ENCODE assay signal across 28 cellular contexts in the genomic region with DNA sequence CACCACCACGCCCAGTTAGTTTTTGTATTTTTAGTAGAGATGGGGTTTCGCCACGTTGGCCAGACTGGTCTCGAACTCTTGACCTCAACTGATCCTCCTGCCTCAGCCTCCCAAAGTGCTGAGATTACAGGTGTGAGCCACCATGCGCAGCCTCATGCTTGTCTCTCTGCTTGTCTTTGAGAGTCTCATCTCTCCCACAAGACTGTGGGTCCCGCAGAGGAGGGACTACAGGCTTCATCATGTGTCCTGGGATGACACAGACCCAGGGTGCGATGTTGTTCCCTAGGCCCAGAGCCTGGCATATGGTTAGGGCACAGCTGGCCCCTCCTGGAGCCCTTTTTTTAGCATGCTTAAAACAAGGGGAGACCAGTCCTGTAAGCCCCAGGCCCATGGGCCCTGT.
"Had no signal": no experiment of that assay in that cellular context is flagged by ENCODE, and none has a peak within 500 bp of the region (broad histone marks: within the 10 kb centered on the region; RNA-seq: fewer than 3 reads in every experiment).

No MANE protein-coding gene starts in this region.

- H3K27ac Mint-ChIP-seq: activated CD4-positive, alpha-beta memory T cell treated with anti-CD3 and anti-CD28 coated beads for 36 hours; activated CD4-positive, alpha-beta T cell treated with anti-CD3 and anti-CD28 coated beads for 36 hours; activated CD4-positive, alpha-beta T cell treated with anti-CD3 and anti-CD28 coated beads, Interleukin-2, amount 10 ng/mL, durations not matched to agents 24 days and 14 days; activated CD8-positive, alpha-beta memory T cell treated with anti-CD3 and anti-CD28 coated beads, Interleukin-2, amount 10 ng/mL, durations not matched to agents 7 days and 5 days; activated CD8-positive, alpha-beta T cell treated with anti-CD3 and anti-CD28 coated beads, Interleukin-2, amount 10 ng/mL, durations not matched to agents 7 days and 5 days; activated naive CD4-positive, alpha-beta T cell treated with anti-CD3 and anti-CD28 coated beads, Interleukin-2, amount 50 U/mL, for 72 hours; activated naive CD8-positive, alpha-beta T cell treated with anti-CD3 and anti-CD28 coated beads, Interleukin-2, amount 10 ng/mL, durations not matched to agents 7 days and 5 days; activated T-helper 1 cell treated with anti-CD3 and anti-CD28 coated beads, Interleukin-12 subunit alpha, Interleukin-12 subunit beta, Interleukin-2, Interleukin-4 antibody, amounts not matched to agents 30 ng/mL and 10 ng/mL and 1 ng/mL, durations not matched to agents 14 hours and 24 hours and 36 hours; activated T-helper 2 cell treated with anti-CD3 and anti-CD28 coated beads, Interferon-gamma antibody, Interleukin-2, Interleukin-4, amounts not matched to agents 10 μg/mL and 5 μg/mL and 100 μg/mL, durations not matched to agents 14 hours and 24 hours and 36 hours; dendritic cell treated with granulocyte-macrophage colony-stimulating factor and Interleukin-4, amounts not matched to agents 40 ng/mL and 50 ng/mL, for 4 days; endodermal cell had no signal

- ATAC-seq: activated CD4-positive, alpha-beta T cell treated with anti-CD3 and anti-CD28 coated beads for 36 hours; activated CD8-positive, alpha-beta memory T cell treated with anti-CD3 and anti-CD28 coated beads, Interleukin-2, amount 10 ng/mL, durations not matched to agents 7 days and 5 days; activated CD8-positive, alpha-beta T cell treated with anti-CD3 and anti-CD28 coated beads, Interleukin-2, amount 10 ng/mL, durations not matched to agents 7 days and 5 days; activated naive CD4-positive, alpha-beta T cell treated with anti-CD3 and anti-CD28 coated beads, Interleukin-2, amount 50 U/mL, for 72 hours; body of pancreas; esophagus mucosa had no signal

- H3K27ac ChIP-seq: body of pancreas, dorsolateral prefrontal cortex had no signal

- H3K9me3 Mint-ChIP-seq: activated CD4-positive, alpha-beta memory T cell treated with anti-CD3 and anti-CD28 coated beads for 36 hours; activated CD4-positive, alpha-beta T cell treated with anti-CD3 and anti-CD28 coated beads, Interleukin-2, amount 10 ng/mL, durations not matched to agents 24 days and 14 days; activated naive CD4-positive, alpha-beta T cell treated with anti-CD3 and anti-CD28 coated beads, Interleukin-2, amount 10 ng/mL, durations not matched to agents 7 days and 5 days; activated naive CD4-positive, alpha-beta T cell treated with anti-CD3 and anti-CD28 coated beads, Interleukin-2, amount 50 U/mL, for 72 hours; activated naive CD8-positive, alpha-beta T cell treated with anti-CD3 and anti-CD28 coated beads, Interleukin-2, amount 10 ng/mL, durations not matched to agents 7 days and 5 days; activated T-helper 1 cell treated with anti-CD3 and anti-CD28 coated beads, Interleukin-12 subunit alpha, Interleukin-12 subunit beta, Interleukin-2, Interleukin-4 antibody, amounts not matched to agents 30 ng/mL and 10 ng/mL and 1 ng/mL, durations not matched to agents 14 hours and 24 hours and 36 hours; activated T-helper 2 cell treated with anti-CD3 and anti-CD28 coated beads, Interferon-gamma antibody, Interleukin-2, Interleukin-4, amounts not matched to agents 10 μg/mL and 5 μg/mL and 100 μg/mL, durations not matched to agents 14 hours and 24 hours and 36 hours; dendritic cell treated with granulocyte-macrophage colony-stimulating factor and Interleukin-4, amounts not matched to agents 40 ng/mL and 50 ng/mL, for 4 days; endodermal cell had no signal

- H3K4me1 Mint-ChIP-seq: activated CD4-positive, alpha-beta T cell treated with anti-CD3 and anti-CD28 coated beads for 36 hours; activated CD4-positive, alpha-beta T cell treated with anti-CD3 and anti-CD28 coated beads, Interleukin-2, amount 10 ng/mL, durations not matched to agents 24 days and 14 days; activated CD8-positive, alpha-beta memory T cell treated with anti-CD3 and anti-CD28 coated beads, Interleukin-2, amount 10 ng/mL, durations not matched to agents 7 days and 5 days; activated naive CD4-positive, alpha-beta T cell treated with anti-CD3 and anti-CD28 coated beads, Interleukin-2, amount 10 ng/mL, durations not matched to agents 7 days and 5 days; activated naive CD8-positive, alpha-beta T cell treated with anti-CD3 and anti-CD28 coated beads, Interleukin-2, amount 10 ng/mL, durations not matched to agents 7 days and 5 days; endodermal cell had no signal

- H3K4me3 ChIP-seq: body of pancreas, dorsolateral prefrontal cortex had no signal

- H3K9me3 ChIP-seq: body of pancreas had no signal

- H3K27me3 Mint-ChIP-seq: activated CD4-positive, alpha-beta memory T cell treated with anti-CD3 and anti-CD28 coated beads for 36 hours; activated CD4-positive, alpha-beta T cell treated with anti-CD3 and anti-CD28 coated beads for 36 hours; activated CD4-positive, alpha-beta T cell treated with anti-CD3 and anti-CD28 coated beads, Interleukin-2, amount 10 ng/mL, durations not matched to agents 24 days and 14 days; activated CD8-positive, alpha-beta memory T cell treated with anti-CD3 and anti-CD28 coated beads, Interleukin-2, amount 10 ng/mL, durations not matched to agents 7 days and 5 days; activated naive CD8-positive, alpha-beta T cell treated with anti-CD3 and anti-CD28 coated beads, Interleukin-2, amount 10 ng/mL, durations not matched to agents 7 days and 5 days; dendritic cell treated with granulocyte-macrophage colony-stimulating factor and Interleukin-4, amounts not matched to agents 40 ng/mL and 50 ng/mL, for 4 days had no signal

- H3K36me3 Mint-ChIP-seq: activated CD4-positive, alpha-beta memory T cell treated with anti-CD3 and anti-CD28 coated beads for 36 hours; activated CD8-positive, alpha-beta memory T cell treated with anti-CD3 and anti-CD28 coated beads, Interleukin-2, amount 10 ng/mL, durations not matched to agents 7 days and 5 days; activated naive CD4-positive, alpha-beta T cell treated with anti-CD3 and anti-CD28 coated beads, Interleukin-2, amount 10 ng/mL, durations not matched to agents 7 days and 5 days; activated naive CD8-positive, alpha-beta T cell treated with anti-CD3 and anti-CD28 coated beads, Interleukin-2, amount 10 ng/mL, durations not matched to agents 7 days and 5 days had no signal

- DNase-seq: activated CD4-positive, alpha-beta memory T cell treated with anti-CD3 and anti-CD28 coated beads for 36 hours; activated CD4-positive, alpha-beta T cell treated with anti-CD3 and anti-CD28 coated beads for 36 hours; activated CD4-positive, alpha-beta T cell treated with anti-CD3 and anti-CD28 coated beads, Interleukin-2, amount 10 ng/mL, durations not matched to agents 24 days and 14 days; activated CD4-positive, CD25-positive, alpha-beta regulatory T cell; activated CD4-positive, CD25-positive, alpha-beta regulatory T cell treated with anti-CD3 and anti-CD28 coated beads, Interleukin-2, amount 50 U/mL, for 72 hours; activated CD8-positive, alpha-beta memory T cell treated with anti-CD3 and anti-CD28 coated beads, Interleukin-2, amount 10 ng/mL, durations not matched to agents 7 days and 5 days; activated CD8-positive, alpha-beta memory T cell treated with anti-CD3 and anti-CD28 coated beads, Interleukin-2, amount 50 U/mL, for 4 hours; activated CD8-positive, alpha-beta T cell treated with anti-CD3 and anti-CD28 coated beads, Interleukin-2, amount 10 ng/mL, durations not matched to agents 7 days and 5 days; activated effector memory CD4-positive, alpha-beta T cell treated with anti-CD3 and anti-CD28 coated beads, Interleukin-2, amount 50 U/mL, for 16 hours; activated naive CD4-positive, alpha-beta T cell treated with anti-CD3 and anti-CD28 coated beads, Interleukin-2, amount 10 ng/mL, durations not matched to agents 7 days and 5 days; activated naive CD8-positive, alpha-beta T cell treated with anti-CD3 and anti-CD28 coated beads, Interleukin-2, amount 10 ng/mL, durations not matched to agents 7 days and 5 days; activated T-cell treated with anti-CD3 and anti-CD28 coated beads, Interleukin-2, amount 50 U/mL, for 1 hour; activated T-cell treated with anti-CD3 and anti-CD28 coated beads, Interleukin-2, amount 50 U/mL, for 48 hours; amniotic stem cell; anterior cingulate cortex; body of pancreas; caudate nucleus; dorsolateral prefrontal cortex; effector memory CD4-positive, alpha-beta T cell; endodermal cell; foreskin melanocyte; head of caudate nucleus; T-helper 2 cell had no signal

- H3K4me1 ChIP-seq: body of pancreas had no signal

- H3K4me3 Mint-ChIP-seq: activated CD4-positive, alpha-beta memory T cell treated with anti-CD3 and anti-CD28 coated beads for 36 hours; activated CD4-positive, alpha-beta T cell treated with anti-CD3 and anti-CD28 coated beads for 36 hours; activated CD4-positive, alpha-beta T cell treated with anti-CD3 and anti-CD28 coated beads, Interleukin-2, amount 10 ng/mL, durations not matched to agents 24 days and 14 days; activated CD8-positive, alpha-beta memory T cell treated with anti-CD3 and anti-CD28 coated beads, Interleukin-2, amount 10 ng/mL, durations not matched to agents 7 days and 5 days; activated CD8-positive, alpha-beta T cell treated with anti-CD3 and anti-CD28 coated beads, Interleukin-2, amount 10 ng/mL, durations not matched to agents 7 days and 5 days; activated naive CD4-positive, alpha-beta T cell treated with anti-CD3 and anti-CD28 coated beads, Interleukin-2, amount 10 ng/mL, durations not matched to agents 7 days and 5 days; activated naive CD8-positive, alpha-beta T cell treated with anti-CD3 and anti-CD28 coated beads, Interleukin-2, amount 10 ng/mL, durations not matched to agents 7 days and 5 days; activated T-helper 1 cell treated with anti-CD3 and anti-CD28 coated beads, Interleukin-12 subunit alpha, Interleukin-12 subunit beta, Interleukin-2, Interleukin-4 antibody, amounts not matched to agents 30 ng/mL and 10 ng/mL and 1 ng/mL, durations not matched to agents 14 hours and 24 hours and 36 hours; dendritic cell treated with granulocyte-macrophage colony-stimulating factor and Interleukin-4, amounts not matched to agents 40 ng/mL and 50 ng/mL, for 4 days; endodermal cell had no signal

- H3K27me3 ChIP-seq: body of pancreas had no signal
